15 cellular contexts compared by ENCODE assay signal in the genomic region with DNA sequence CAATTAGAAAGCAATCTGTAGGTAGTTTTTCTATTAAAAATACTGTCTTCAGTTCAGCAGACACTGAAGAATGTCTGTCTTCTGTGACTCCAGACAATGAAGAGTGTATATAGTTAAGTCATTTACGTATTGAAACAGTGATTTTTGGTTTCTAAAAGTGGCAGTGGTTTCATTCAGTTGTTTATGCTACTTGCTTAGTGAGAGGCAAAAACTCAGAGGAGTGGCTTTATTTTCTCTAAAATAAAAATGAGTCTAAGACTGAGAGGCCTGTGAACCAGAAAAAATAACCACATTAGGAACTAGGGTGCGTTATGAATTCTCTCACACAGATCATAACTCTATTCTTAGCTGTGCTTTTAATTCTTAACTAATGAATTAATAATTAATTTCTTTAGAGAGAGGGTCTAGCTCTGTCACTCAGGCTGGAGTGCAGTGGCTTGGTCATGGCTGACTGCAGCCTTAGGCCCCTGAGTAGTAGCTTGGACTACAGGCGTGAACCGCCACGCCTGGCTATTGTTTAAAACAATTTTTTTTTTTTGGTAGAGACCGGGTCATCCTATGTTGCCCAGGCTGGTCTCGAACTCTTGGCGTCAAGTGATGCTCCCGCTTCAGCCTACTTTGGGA.
DNase-seq lines count a peak whose midpoint lies in the region; ATAC-seq lines count a peak whose summit lies in the region.
"Had no signal": no experiment of that assay in that cellular context is flagged by ENCODE, and none has a peak within 500 bp of the region (broad histone marks: within the 10 kb centered on the region; RNA-seq: fewer than 3 reads in every experiment).

No MANE protein-coding gene starts in this region.

- DNase-seq in activated T-cell treated with anti-CD3 and anti-CD28 coated beads for 4 hours, result no peak
- no peak for DNase-seq in activated CD4-positive, CD25-positive, alpha-beta regulatory T cell (lab: John Stamatoyannopoulos, UW)
- DNase-seq in NOMO-1 treated with dmso at 0.1 percent for 144 hours (lab: John Stamatoyannopoulos, UW; ENCODE audit: unreplicated experiment), result no peak
- DNase-seq in NCI-H2196 treated with DMSO at 0.1 percent for 48 hours (lab: John Stamatoyannopoulos, UW; ENCODE audit: unreplicated experiment), result no peak
- DNase-seq: anterior cingulate cortex; BE2C; effector memory CD4-positive, alpha-beta T cell; mammary epithelial cell; NCI-H1417 treated with DMSO at 0.1 percent for 48 hours; stimulated activated CD4-positive, alpha-beta T cell treated with anti-CD3 and anti-CD28 coated beads, Interleukin-2, amount 100 ng/mL, for 48 hours; stomach had no signal

- ATAC-seq in GM18511 (IDR thresholded peaks at IDR 0.05; ENCODE audit: unreplicated experiment) (peak; percentile 96), GM21360 (IDR thresholded peaks at IDR 0.05; ENCODE audit: unreplicated experiment) (peak; percentile 99), HG02943 (IDR thresholded peaks at IDR 0.05; ENCODE audit: low read depth, unreplicated experiment) (peak; percentile 97), HG03565 (IDR thresholded peaks at IDR 0.05; ENCODE audit: unreplicated experiment) (peak; percentile 97)
